ENCODE assay signal across 8 cellular contexts in the genomic region with DNA sequence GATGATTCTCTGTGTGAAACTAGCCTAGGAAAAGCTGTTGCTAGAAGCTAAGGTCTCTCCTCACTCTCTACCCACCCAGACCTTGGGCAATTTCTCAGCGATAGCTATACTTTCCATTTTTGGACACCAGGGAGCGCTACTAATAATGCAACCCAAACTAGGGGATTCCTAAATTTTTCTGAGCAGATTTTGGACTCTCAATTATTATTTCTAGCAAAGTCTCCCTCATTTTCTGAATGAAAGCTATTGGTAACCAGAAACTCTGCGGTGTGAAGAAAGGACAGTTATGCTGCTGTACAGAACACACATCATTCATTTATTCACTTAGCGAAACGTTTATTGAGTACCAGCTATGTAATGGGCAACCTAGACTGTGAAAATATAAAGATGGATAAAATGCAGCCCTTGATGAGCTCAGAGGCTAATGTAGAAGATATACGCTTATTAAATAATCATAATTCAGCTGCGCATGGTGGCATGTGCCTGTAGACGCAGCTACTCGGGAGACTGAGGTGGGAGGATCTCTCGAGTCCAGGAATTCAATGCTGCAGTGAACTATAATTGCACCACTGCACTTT. TPM values are rescaled to one million over a fixed set of nuclear protein-coding genes. Genes with fewer than 3 reads are reported as not detected.
DNase-seq lines count a peak whose midpoint lies in the region; ATAC-seq and TF ChIP-seq lines count a peak whose summit lies in the region.

No MANE protein-coding gene starts in this region.

- DNase-seq in NCI-H1417 (lab: John Stamatoyannopoulos, UW), result peak; percentile 9 to 45 (median 17)
- DNase-seq in NCI-H1417 treated with DMSO at 0.1 percent for 48 hours (lab: John Stamatoyannopoulos, UW), result no peak
- DNase-seq in HL-60 (ENCODE audit: low read depth in 1 of 2, low spot score in 1 of 2), result peak in 1 of 2 experiments; percentile 65
- DNase-seq in RWPE1 (ENCODE audit: low spot score), result peak; percentile 49
- peak; percentile 65 to 66 for DNase-seq in cardiac fibroblast (ENCODE audit: low read depth in 2 of 2)
- DNase-seq in right lobe of liver, result no peak

- TF ChIP-seq CTCF in HL-60 (IDR thresholded peaks at IDR 0.05; ENCODE audit: insufficient read depth, low read length), result peak; percentile 67
- TF ChIP-seq CTCF in RWPE1 (conservative IDR thresholded peaks at IDR 0.05; ENCODE audit: low read depth), result peak; percentile 73
- peak; percentile 70 for TF ChIP-seq CTCF in cardiac fibroblast (IDR thresholded peaks at IDR 0.05; ENCODE audit: low read depth, low read length)
- peak; percentile 70 to 78 (median 74) for TF ChIP-seq CTCF in right lobe of liver (IDR thresholded peaks at IDR 0.05)

- H3K27ac ChIP-seq in HL-60 (replicated peaks), result no peak overlapping the region
- H3K27ac ChIP-seq in RWPE1, result no peak overlapping the region
- no peak overlapping the region for H3K27ac ChIP-seq in right lobe of liver

- H3K4me3 ChIP-seq in HL-60 (replicated peaks; ENCODE audit: insufficient read depth, low read length) (no peak overlapping the region), cardiac fibroblast (replicated peaks in 1 of 2; ENCODE audit: low read depth in 2 of 2, low read length in 2 of 2) (no peak overlapping the region), right lobe of liver (no peak overlapping the region)

- intact Hi-C loops in right lobe of liver (cut with DNase I), result no loop called here

- 48% methylated on average over 8 of the region's 10 CpGs for WGBS in right lobe of liver (ENCODE audit: insufficient coverage, low coverage, low lambda C conversion rate, missing lambda C conversion rate)

- POLR2A ChIA-PET in RWPE1 (lab: Yijun Ruan, JAX; ENCODE audit: low non-redundant PET), result no interaction called here

- H3K9me3 ChIP-seq in right lobe of liver, result no peaks in the 10 kb centered on the region

- H3K36me3 ChIP-seq in right lobe of liver, result no peaks in the 10 kb centered on the region

- H3K27me3 ChIP-seq in HL-60 (ENCODE audit: insufficient read depth, poor library complexity, severe bottlenecking), result no peaks in the 10 kb centered on the region
- H3K27me3 ChIP-seq in right lobe of liver, result no peaks in the 10 kb centered on the region

- ATAC-seq in right lobe of liver, result peak; percentile 81 to 86 (median 82)
- no peak for ATAC-seq in HG03196 (IDR thresholded peaks at IDR 0.05; ENCODE audit: unreplicated experiment)
- no peak for ATAC-seq in HG03442 (IDR thresholded peaks at IDR 0.05; ENCODE audit: unreplicated experiment)

- CTCF ChIA-PET in RWPE1 (lab: Yijun Ruan, JAX), result interaction anchor here (0.6 to 5.3 kb wide), 12 partner anchors 9 to 239 kb away, joined by 3 to 83 read pairs (median 4); no protein-coding TSS in a partner anchor

- no peak for TF ChIP-seq POLR2A in right lobe of liver (IDR thresholded peaks at IDR 0.05)

- peaks cover 0 to 15% (median 0%) of the 10 kb centered on the region in 4 donors for H3K4me1 ChIP-seq in right lobe of liver

RNA-seq across cellular contexts. Expression of a gene that starts 6.1 kb away (rescaled TPM):
- 10 to 100 TPM; 36.4 to 48.0 (median 40.5) TPM for total RNA-seq in right lobe of liver

RNA-seq across cellular contexts. Expression of a gene that starts 8.6 kb away (rescaled TPM):
- total RNA-seq in right lobe of liver, result 10 to 100 TPM; 13.9 to 31.5 (median 22.0) TPM

RNA-seq across cellular contexts. Expression of a gene that starts 41.0 kb away (rescaled TPM):
- total RNA-seq in right lobe of liver, result 10 to 100 TPM; 14.8 to 26.8 (median 17.9) TPM

RNA-seq across cellular contexts. Expression of a gene that starts 52.0 kb away (rescaled TPM):
- 10 to 100 TPM; 29.7 to 69.0 (median 34.3) TPM for total RNA-seq in right lobe of liver

Comparison
In these comparisons a context has a peak if more than half of its experiments do, and no peak if none do; other contexts are left out.
1. DNase-seq: peak in NCI-H1417 (3 of 3), RWPE1 (single experiment) and cardiac fibroblast (2 of 2); none in NCI-H1417 treated with DMSO at 0.1 percent for 48 hours (single experiment) and right lobe of liver (0 of 3).
2. ATAC-seq: peak in right lobe of liver (4 of 4); none in HG03196 (single experiment) and HG03442 (single experiment).
3. Peak in every context shown above with its lines, with median percentiles within 50 percentile points of each other: CTCF ChIP-seq.